In genomic region chr14:92122351-92122677, GRCh38 we compare ENCODE assay signal across 8 cellular contexts. TPM values are rescaled to one million over a fixed set of nuclear protein-coding genes. Genes with fewer than 3 reads are reported as not detected.
DNase-seq lines count a peak whose midpoint lies in the region; ATAC-seq and TF ChIP-seq lines count a peak whose summit lies in the region.

No MANE protein-coding gene starts in this region.

- intact Hi-C loops in MCF 10A (cut with micrococcal nuclease) (no loop called here), spleen (cut with DNase I; ENCODE audit: low total_unique reads) (no loop called here)

- DNase-seq in DMS79 treated with DMSO at 0.1 percent for 48 hours (lab: John Stamatoyannopoulos, UW), result peak; percentile 72
- peak; percentile 56 for DNase-seq in NCI-H2227 (lab: John Stamatoyannopoulos, UW; ENCODE audit: unreplicated experiment)
- DNase-seq in MCF 10A (ENCODE audit: unreplicated experiment), result peak; percentile 44
- DNase-seq in iris pigment epithelial cell (ENCODE audit: low read depth), result peak; percentile 43
- no peak for DNase-seq in spleen
- no peak for DNase-seq in 8988T
- no peak for DNase-seq in T1000 (lab: John Stamatoyannopoulos, UW)

- peak overlapping the region; percentile 82 for H3K4me3 Mint-ChIP-seq in MCF 10A (ENCODE audit: unreplicated experiment)

- POLR2A ChIA-PET in MCF 10A (lab: Yijun Ruan, JAX), result interaction anchor here (0.7 to 10.2 kb wide), 10 partner anchors 10 to 671 kb away, joined by 3 to 176 read pairs (median 10); partner anchors contain the start of genes ATXN3, GOLGA5, RIN3 and TRIP11

- H3K36me3 ChIP-seq in spleen, result peaks cover 0 to 41% (median 12%) of the 10 kb centered on the region in 6 donors

- H3K36me3 Mint-ChIP-seq in MCF 10A (ENCODE audit: insufficient read depth, unreplicated experiment), result peaks cover 42% of the 10 kb centered on the region

- H3K27me3 Mint-ChIP-seq in MCF 10A (ENCODE audit: insufficient read depth, unreplicated experiment), result no peaks in the 10 kb centered on the region

- H3K4me1 Mint-ChIP-seq in MCF 10A (ENCODE audit: insufficient read depth, unreplicated experiment), result peaks cover 23% of the 10 kb centered on the region

- TF ChIP-seq POLR2A in spleen (IDR thresholded peaks at IDR 0.05), result no peak

- peaks cover 18 to 89% (median 49%) of the 10 kb centered on the region in 6 donors for H3K4me1 ChIP-seq in spleen

- CTCF ChIA-PET in MCF 10A (lab: Yijun Ruan, JAX), result interaction anchor here (0.6 to 1.4 kb wide), 6 partner anchors 14 to 568 kb away, joined by 3 to 8 read pairs (median 4); partner anchors contain the start of gene ATXN3

- no peaks in the 10 kb centered on the region for H3K9me3 Mint-ChIP-seq in MCF 10A (ENCODE audit: unreplicated experiment)

- 0% methylated on average over 22 of the region's 22 CpGs for WGBS in spleen, 5 donors

- H3K9me3 ChIP-seq in spleen, result no peaks in the 10 kb centered on the region

- BruUV-seq in MCF 10A (replicated peaks; lab: Mats Ljungman, UMichigan), result no TSS peak

- peak overlapping the region; percentile 79 to 96 (median 94) for H3K27ac ChIP-seq in spleen

- peak overlapping the region; percentile 99 for H3K27ac Mint-ChIP-seq in MCF 10A (ENCODE audit: low read depth, unreplicated experiment)

- peak; percentile 10 for ATAC-seq in GM21515 (IDR thresholded peaks at IDR 0.05; ENCODE audit: unreplicated experiment)

- no peak for TF ChIP-seq CTCF in MCF 10A (IDR thresholded peaks at IDR 0.05; ENCODE audit: unreplicated experiment)
- TF ChIP-seq CTCF in spleen (IDR thresholded peaks at IDR 0.05 in 8 of 11, conservative IDR thresholded peaks at IDR 0.05 in 3 of 11), result no peak

- no peaks in the 10 kb centered on the region for H3K27me3 ChIP-seq in spleen (replicated peaks in 1 of 7)

- H3K4me3 ChIP-seq in spleen, result peak overlapping the region; percentile 71 to 95 (median 88)

RNA-seq across cellular contexts. Expression of gene CPSF2, which starts 0.5 kb away (rescaled TPM):
- 116 and 121 TPM in 2 replicates for total RNA-seq in MCF 10A (2022)
- total RNA-seq in spleen, result 10 to 100 TPM; 32.0 to 59.7 (median 47.8) TPM
- 1 to 10 TPM; 4.5 to 9.7 (median 7.7) TPM for polyA plus RNA-seq in spleen

RNA-seq across cellular contexts. Expression of gene NDUFB1, which starts 0.8 kb away (rescaled TPM):
- 130 and 134 TPM in 2 replicates for total RNA-seq in MCF 10A (2022)
- 100 to 1,000 TPM in 3 of 7 donors, 10 to 100 TPM in 4; 67.2 to 237 (median 85.7) TPM for total RNA-seq in spleen
- polyA plus RNA-seq in spleen, result 100 to 1,000 TPM; 533 to 582 (median 580) TPM

RNA-seq across cellular contexts. Expression of gene ATXN3, which starts 15.9 kb away (rescaled TPM):
- total RNA-seq in MCF 10A (2022), result 24.9 and 31.6 TPM in 2 replicates
- total RNA-seq in spleen, result 10 to 100 TPM; 27.1 to 76.0 (median 43.8) TPM
- 10 to 100 TPM in 2 of 3 donors, 1 to 10 TPM in 1; 9.4 to 23.8 (median 13.2) TPM for polyA plus RNA-seq in spleen

Comparison
In these comparisons a context has a peak if more than half of its experiments do, and no peak if none do; other contexts are left out.
1. DNase-seq: peak in DMS79 treated with DMSO at 0.1 percent for 48 hours (single experiment), NCI-H2227 (single experiment), MCF 10A (single experiment) and iris pigment epithelial cell (single experiment); none in spleen (single experiment), 8988T (single experiment) and T1000 (single experiment).